In the genomic region with DNA sequence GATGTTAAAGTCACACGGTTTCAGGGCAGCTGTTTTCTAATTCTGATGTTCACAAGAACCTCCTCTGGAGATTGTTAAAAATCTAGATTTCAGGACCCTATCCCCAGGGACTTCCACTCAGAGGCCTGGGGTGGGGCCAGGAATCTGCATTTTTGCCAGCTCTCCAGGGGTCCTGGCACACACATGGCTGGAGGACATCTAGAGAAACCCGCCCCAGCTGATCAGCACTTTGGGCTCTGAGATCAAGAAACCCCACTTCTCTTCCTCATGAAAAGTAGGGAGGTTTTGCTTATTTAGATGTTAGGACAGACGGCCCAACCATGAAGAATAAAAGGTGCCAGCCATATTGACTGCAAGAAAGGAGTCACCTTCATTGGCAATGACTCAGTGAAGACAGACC, we compare ENCODE assay signal across 1 cellular context.
TF ChIP-seq lines count a peak whose summit lies in the region.

No MANE protein-coding gene starts in this region.

TF ChIP-seq in HCT116, 20 proteins besides CTCF, POLR2A, EP300 and RAD21 (continued from another document):
- no peak for TF ChIP-seq SIN3A (IDR thresholded peaks at IDR 0.05; ENCODE audit: low read depth)
- TF ChIP-seq, protein P1, sequence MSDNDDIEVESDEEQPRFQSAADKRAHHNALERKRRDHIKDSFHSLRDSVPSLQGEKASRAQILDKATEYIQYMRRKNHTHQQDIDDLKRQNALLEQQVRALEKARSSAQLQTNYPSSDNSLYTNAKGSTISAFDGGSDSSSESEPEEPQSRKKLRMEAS (IDR thresholded peaks at IDR 0.05): no peak
- TF ChIP-seq ZFX (IDR thresholded peaks at IDR 0.05): no peak
- TF ChIP-seq EZH2phosphoT487 (IDR thresholded peaks at IDR 0.05; ENCODE audit: borderline replicate concordance): no peak
- TF ChIP-seq YY1 (IDR thresholded peaks at IDR 0.05; ENCODE audit: extremely low read depth, insufficient replicate concordance, low read depth, low read length): no peak
- no peak for TF ChIP-seq POLR2AphosphoS5 (IDR thresholded peaks at IDR 0.05; ENCODE audit: low read depth, low read length)
